Comparison of ENCODE assay signal across 9 cellular contexts in genomic region chr3:13141991-13142412, GRCh38.
DNase-seq lines count a peak whose midpoint lies in the region; ATAC-seq and TF ChIP-seq lines count a peak whose summit lies in the region.
"Had no signal": no experiment of that assay in that cellular context is flagged by ENCODE, and none has a peak within 500 bp of the region (broad histone marks: within the 10 kb centered on the region; RNA-seq: fewer than 3 reads in every experiment).

No MANE protein-coding gene starts in this region.

- no peaks in the 10 kb centered on the region for H3K9me3 Mint-ChIP-seq in activated CD8-positive, alpha-beta memory T cell treated with anti-CD3 and anti-CD28 coated beads, Interleukin-2, amount 10 ng/mL, durations not matched to agents 7 days and 5 days (ENCODE audit: low read depth)

- TF ChIP-seq POLR2A in spleen (IDR thresholded peaks at IDR 0.05): no peak

- no peaks in the 10 kb centered on the region for H3K9me3 ChIP-seq in spleen

- WGBS in spleen, 5 donors: 16 to 26% (median 23%) methylated on average over 7 to 8 of the region's 8 CpGs

- no peak overlapping the region for H3K4me3 ChIP-seq in spleen
- H3K4me3 ChIP-seq: BLaER1 treated with 17β-estradiol and CSF1 and Interleukin-3, amounts not matched to agents 10 nM and 100 nM had no signal

- H3K4me1 Mint-ChIP-seq in activated CD8-positive, alpha-beta memory T cell treated with anti-CD3 and anti-CD28 coated beads, Interleukin-2, amount 10 ng/mL, durations not matched to agents 7 days and 5 days: peaks cover 4% of the 10 kb centered on the region

- TF ChIP-seq CTCF in spleen (IDR thresholded peaks at IDR 0.05 in 8 of 11, conservative IDR thresholded peaks at IDR 0.05 in 3 of 11): no peak

- peaks cover 0 to 8% (median 0%) of the 10 kb centered on the region in 7 donors for H3K27me3 ChIP-seq in spleen (replicated peaks in 1 of 7)
- H3K27me3 ChIP-seq: BLaER1 treated with 17β-estradiol and CSF1 and Interleukin-3, amounts not matched to agents 10 nM and 100 nM had no signal

- peaks cover 0 to 20% (median 6%) of the 10 kb centered on the region in 6 donors for H3K4me1 ChIP-seq in spleen

- H3K27me3 Mint-ChIP-seq in activated CD8-positive, alpha-beta memory T cell treated with anti-CD3 and anti-CD28 coated beads, Interleukin-2, amount 10 ng/mL, durations not matched to agents 7 days and 5 days: peaks cover 12% of the 10 kb centered on the region

- peak; percentile 76 for ATAC-seq in activated CD8-positive, alpha-beta memory T cell treated with anti-CD3 and anti-CD28 coated beads, Interleukin-2, amount 10 ng/mL, durations not matched to agents 7 days and 5 days
- ATAC-seq in HG02870 (IDR thresholded peaks at IDR 0.05; ENCODE audit: unreplicated experiment) (no peak), GM19463 (IDR thresholded peaks at IDR 0.05; ENCODE audit: unreplicated experiment) (no peak)

- H3K27ac ChIP-seq in spleen: no peak overlapping the region
- H3K27ac ChIP-seq: BLaER1 treated with 17β-estradiol and CSF1 and Interleukin-3, amounts not matched to agents 10 nM and 100 nM had no signal

- H3K36me3 ChIP-seq in spleen: no peaks in the 10 kb centered on the region
- H3K36me3 ChIP-seq: BLaER1 treated with 17β-estradiol and CSF1 and Interleukin-3, amounts not matched to agents 10 nM and 100 nM had no signal

- H3K27ac Mint-ChIP-seq in activated CD8-positive, alpha-beta memory T cell treated with anti-CD3 and anti-CD28 coated beads, Interleukin-2, amount 10 ng/mL, durations not matched to agents 7 days and 5 days: no peak overlapping the region

- no peak overlapping the region for H3K4me3 Mint-ChIP-seq in activated CD8-positive, alpha-beta memory T cell treated with anti-CD3 and anti-CD28 coated beads, Interleukin-2, amount 10 ng/mL, durations not matched to agents 7 days and 5 days

- H3K36me3 Mint-ChIP-seq in activated CD8-positive, alpha-beta memory T cell treated with anti-CD3 and anti-CD28 coated beads, Interleukin-2, amount 10 ng/mL, durations not matched to agents 7 days and 5 days: no peaks in the 10 kb centered on the region

- CTCF ChIA-PET in activated CD8-positive, alpha-beta memory T cell treated with anti-CD3 and anti-CD28 coated beads, Interleukin-2, amount 10 ng/mL, durations not matched to agents 7 days and 5 days (lab: Charles Lee): interaction anchor here (0.9 kb wide), 1 partner anchor 212 kb away, joined by 3 read pairs; no protein-coding TSS in a partner anchor

- peak; percentile 60 for DNase-seq in activated CD8-positive, alpha-beta memory T cell treated with anti-CD3 and anti-CD28 coated beads, Interleukin-2, amount 10 ng/mL, durations not matched to agents 7 days and 5 days
- no peak for DNase-seq in activated CD8-positive, alpha-beta memory T cell treated with anti-CD3 and anti-CD28 coated beads, Interleukin-2, amount 50 U/mL, for 48 hours
- DNase-seq in fibroblast of peridontal ligament (ENCODE audit: extremely low read depth) (peak; percentile 3), spleen (peak; percentile 67), NCI-H82 (lab: John Stamatoyannopoulos, UW) (no peak)

- intact Hi-C loops in spleen (cut with DNase I; ENCODE audit: low total_unique reads): no loop called here

TF ChIP-seq in PFSK-1, 5 proteins besides CTCF, POLR2A, EP300 and RAD21:
- TF ChIP-seq FOXP2 (optimal IDR thresholded peaks at IDR 0.05; ENCODE audit: borderline replicate concordance, extremely low read depth, extremely low read length, insufficient read depth) (no peak), TAF1 (IDR thresholded peaks at IDR 0.05; ENCODE audit: borderline replicate concordance, insufficient read depth, low read length) (no peak), SIN3A (IDR thresholded peaks at IDR 0.05; ENCODE audit: borderline replicate concordance, insufficient read depth, low read length) (no peak), POLR2AphosphoS5 (IDR thresholded peaks at IDR 0.05; ENCODE audit: low read depth, low read length) (no peak)
- TF ChIP-seq, protein P1, sequence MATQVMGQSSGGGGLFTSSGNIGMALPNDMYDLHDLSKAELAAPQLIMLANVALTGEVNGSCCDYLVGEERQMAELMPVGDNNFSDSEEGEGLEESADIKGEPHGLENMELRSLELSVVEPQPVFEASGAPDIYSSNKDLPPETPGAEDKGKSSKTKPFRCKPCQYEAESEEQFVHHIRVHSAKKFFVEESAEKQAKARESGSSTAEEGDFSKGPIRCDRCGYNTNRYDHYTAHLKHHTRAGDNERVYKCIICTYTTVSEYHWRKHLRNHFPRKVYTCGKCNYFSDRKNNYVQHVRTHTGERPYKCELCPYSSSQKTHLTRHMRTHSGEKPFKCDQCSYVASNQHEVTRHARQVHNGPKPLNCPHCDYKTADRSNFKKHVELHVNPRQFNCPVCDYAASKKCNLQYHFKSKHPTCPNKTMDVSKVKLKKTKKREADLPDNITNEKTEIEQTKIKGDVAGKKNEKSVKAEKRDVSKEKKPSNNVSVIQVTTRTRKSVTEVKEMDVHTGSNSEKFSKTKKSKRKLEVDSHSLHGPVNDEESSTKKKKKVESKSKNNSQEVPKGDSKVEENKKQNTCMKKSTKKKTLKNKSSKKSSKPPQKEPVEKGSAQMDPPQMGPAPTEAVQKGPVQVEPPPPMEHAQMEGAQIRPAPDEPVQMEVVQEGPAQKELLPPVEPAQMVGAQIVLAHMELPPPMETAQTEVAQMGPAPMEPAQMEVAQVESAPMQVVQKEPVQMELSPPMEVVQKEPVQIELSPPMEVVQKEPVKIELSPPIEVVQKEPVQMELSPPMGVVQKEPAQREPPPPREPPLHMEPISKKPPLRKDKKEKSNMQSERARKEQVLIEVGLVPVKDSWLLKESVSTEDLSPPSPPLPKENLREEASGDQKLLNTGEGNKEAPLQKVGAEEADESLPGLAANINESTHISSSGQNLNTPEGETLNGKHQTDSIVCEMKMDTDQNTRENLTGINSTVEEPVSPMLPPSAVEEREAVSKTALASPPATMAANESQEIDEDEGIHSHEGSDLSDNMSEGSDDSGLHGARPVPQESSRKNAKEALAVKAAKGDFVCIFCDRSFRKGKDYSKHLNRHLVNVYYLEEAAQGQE (IDR thresholded peaks at IDR 0.05; ENCODE audit: insufficient read depth in 1 of 2, low read depth in 2 of 2, low read length in 2 of 2): peak; percentile 84 to 94
TF ChIP-seq in PFSK-1: peak in this region for 1.

Comparison
In these comparisons a context has a peak if more than half of its experiments do, and no peak if none do; other contexts are left out.
1. DNase-seq: peak in activated CD8-positive, alpha-beta memory T cell treated with anti-CD3 and anti-CD28 coated beads, Interleukin-2, amount 10 ng/mL, durations not matched to agents 7 days and 5 days (single experiment), fibroblast of peridontal ligament (single experiment) and spleen (single experiment); none in activated CD8-positive, alpha-beta memory T cell treated with anti-CD3 and anti-CD28 coated beads, Interleukin-2, amount 50 U/mL, for 48 hours (single experiment) and NCI-H82 (single experiment).